ENCODE assay signal across 1 cellular context in the genomic region with DNA sequence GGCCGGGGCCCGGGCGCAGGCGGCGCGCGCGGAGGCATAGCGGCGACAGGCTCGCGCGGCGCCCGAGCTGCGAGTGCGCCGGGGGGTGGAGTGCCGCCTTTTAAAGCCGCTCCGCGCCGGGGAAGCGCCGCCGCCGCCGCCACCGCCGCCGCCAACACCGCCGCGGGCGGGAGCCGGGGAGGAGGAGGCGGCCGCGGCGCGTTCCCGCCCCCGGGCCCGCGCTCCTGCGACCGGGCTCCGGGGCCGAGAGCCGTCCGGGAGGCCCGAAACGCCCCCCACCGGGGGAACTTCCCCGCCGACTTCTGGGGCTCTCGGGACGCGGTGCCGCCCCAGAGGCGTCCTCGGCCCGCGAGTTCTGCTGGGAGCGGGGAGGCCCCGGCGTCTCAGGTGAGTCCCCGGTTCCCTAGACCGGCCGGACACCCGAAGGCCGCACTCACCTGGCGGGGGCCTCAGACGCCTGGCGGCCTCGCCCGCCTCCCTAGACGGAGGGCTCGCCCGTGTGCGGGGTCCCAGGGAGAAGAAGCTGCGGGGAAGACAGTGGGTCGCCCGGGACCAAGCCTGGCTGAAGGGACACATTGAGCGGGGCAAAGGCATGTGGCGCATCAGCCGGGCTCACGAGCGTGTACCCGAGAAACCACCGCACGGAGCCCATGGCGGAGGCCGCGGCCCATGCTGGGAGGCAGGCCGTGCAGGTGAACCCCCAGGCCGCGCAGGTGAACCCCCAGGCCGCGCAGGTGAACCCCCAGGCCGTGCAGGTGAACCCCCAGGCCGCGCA.
TF ChIP-seq lines count a peak whose summit lies in the region.

A gene (minus strand): TSS at position 75 of the 775 bp plus-strand sequence. CDS start 37 bp downstream, at position 38.

TF ChIP-seq in SK-N-SH, 30 proteins besides CTCF, POLR2A, EP300 and RAD21 (continued from another document):
- TF ChIP-seq, protein P1, sequence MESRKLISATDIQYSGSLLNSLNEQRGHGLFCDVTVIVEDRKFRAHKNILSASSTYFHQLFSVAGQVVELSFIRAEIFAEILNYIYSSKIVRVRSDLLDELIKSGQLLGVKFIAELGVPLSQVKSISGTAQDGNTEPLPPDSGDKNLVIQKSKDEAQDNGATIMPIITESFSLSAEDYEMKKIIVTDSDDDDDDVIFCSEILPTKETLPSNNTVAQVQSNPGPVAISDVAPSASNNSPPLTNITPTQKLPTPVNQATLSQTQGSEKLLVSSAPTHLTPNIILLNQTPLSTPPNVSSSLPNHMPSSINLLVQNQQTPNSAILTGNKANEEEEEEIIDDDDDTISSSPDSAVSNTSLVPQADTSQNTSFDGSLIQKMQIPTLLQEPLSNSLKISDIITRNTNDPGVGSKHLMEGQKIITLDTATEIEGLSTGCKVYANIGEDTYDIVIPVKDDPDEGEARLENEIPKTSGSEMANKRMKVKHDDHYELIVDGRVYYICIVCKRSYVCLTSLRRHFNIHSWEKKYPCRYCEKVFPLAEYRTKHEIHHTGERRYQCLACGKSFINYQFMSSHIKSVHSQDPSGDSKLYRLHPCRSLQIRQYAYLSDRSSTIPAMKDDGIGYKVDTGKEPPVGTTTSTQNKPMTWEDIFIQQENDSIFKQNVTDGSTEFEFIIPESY (IDR thresholded peaks at IDR 0.05; ENCODE audit: borderline replicate concordance, low read depth) = no peak
- no peak for TF ChIP-seq POLR2AphosphoS5 (IDR thresholded peaks at IDR 0.05; ENCODE audit: low read depth, low read length)
- TF ChIP-seq, protein P2, sequence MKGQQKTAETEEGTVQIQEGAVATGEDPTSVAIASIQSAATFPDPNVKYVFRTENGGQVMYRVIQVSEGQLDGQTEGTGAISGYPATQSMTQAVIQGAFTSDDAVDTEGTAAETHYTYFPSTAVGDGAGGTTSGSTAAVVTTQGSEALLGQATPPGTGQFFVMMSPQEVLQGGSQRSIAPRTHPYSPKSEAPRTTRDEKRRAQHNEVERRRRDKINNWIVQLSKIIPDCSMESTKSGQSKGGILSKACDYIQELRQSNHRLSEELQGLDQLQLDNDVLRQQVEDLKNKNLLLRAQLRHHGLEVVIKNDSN (IDR thresholded peaks at IDR 0.05; ENCODE audit: borderline replicate concordance, low read depth) = no peak
- no peak for TF ChIP-seq FOXM1 (IDR thresholded peaks at IDR 0.05; ENCODE audit: low read depth)
- no peak for TF ChIP-seq TAF1 (IDR thresholded peaks at IDR 0.05; ENCODE audit: borderline replicate concordance, low read depth, low read length)
- no peak for TF ChIP-seq TEAD4 (IDR thresholded peaks at IDR 0.05; ENCODE audit: borderline replicate concordance, insufficient read depth)
- TF ChIP-seq GABPA (IDR thresholded peaks at IDR 0.05; ENCODE audit: low read depth) = no peak
- TF ChIP-seq SIN3A (IDR thresholded peaks at IDR 0.05; ENCODE audit: borderline replicate concordance, low read depth, low read length) = no peak
- TF ChIP-seq RCOR1 (IDR thresholded peaks at IDR 0.05; ENCODE audit: low read length) = no peak
- TF ChIP-seq, protein P3, sequence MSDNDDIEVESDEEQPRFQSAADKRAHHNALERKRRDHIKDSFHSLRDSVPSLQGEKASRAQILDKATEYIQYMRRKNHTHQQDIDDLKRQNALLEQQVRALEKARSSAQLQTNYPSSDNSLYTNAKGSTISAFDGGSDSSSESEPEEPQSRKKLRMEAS (IDR thresholded peaks at IDR 0.05; ENCODE audit: low read depth) = no peak
TF ChIP-seq in SK-N-SH: peak in this region for 0.
